In genomic region chr17:76382803-76383644, GRCh38 we compare ENCODE assay signal across 1 cellular context.
TF ChIP-seq lines count a peak whose summit lies in the region.

No MANE protein-coding gene starts in this region.

TF ChIP-seq in K562, 482 proteins besides CTCF, POLR2A, EP300 and RAD21 (continued from another document and continues in another):
- TF ChIP-seq, protein P1, sequence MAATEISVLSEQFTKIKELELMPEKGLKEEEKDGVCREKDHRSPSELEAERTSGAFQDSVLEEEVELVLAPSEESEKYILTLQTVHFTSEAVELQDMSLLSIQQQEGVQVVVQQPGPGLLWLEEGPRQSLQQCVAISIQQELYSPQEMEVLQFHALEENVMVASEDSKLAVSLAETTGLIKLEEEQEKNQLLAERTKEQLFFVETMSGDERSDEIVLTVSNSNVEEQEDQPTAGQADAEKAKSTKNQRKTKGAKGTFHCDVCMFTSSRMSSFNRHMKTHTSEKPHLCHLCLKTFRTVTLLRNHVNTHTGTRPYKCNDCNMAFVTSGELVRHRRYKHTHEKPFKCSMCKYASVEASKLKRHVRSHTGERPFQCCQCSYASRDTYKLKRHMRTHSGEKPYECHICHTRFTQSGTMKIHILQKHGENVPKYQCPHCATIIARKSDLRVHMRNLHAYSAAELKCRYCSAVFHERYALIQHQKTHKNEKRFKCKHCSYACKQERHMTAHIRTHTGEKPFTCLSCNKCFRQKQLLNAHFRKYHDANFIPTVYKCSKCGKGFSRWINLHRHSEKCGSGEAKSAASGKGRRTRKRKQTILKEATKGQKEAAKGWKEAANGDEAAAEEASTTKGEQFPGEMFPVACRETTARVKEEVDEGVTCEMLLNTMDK (IDR thresholded peaks at IDR 0.05; ENCODE audit: borderline replicate concordance, insufficient read depth, low read depth, low read length, poor library complexity, severe bottlenecking): no peak
- peak; percentile 40; the same call in 1 of the 2 replicates for TF ChIP-seq JUND (IDR thresholded peaks at IDR 0.05; ENCODE audit: borderline replicate concordance, low read depth, low read length)
- no peak; the same call in 2 of the 3 replicates for TF ChIP-seq JUND (tag; IDR thresholded peaks at IDR 0.05; ENCODE audit: borderline replicate concordance, low read depth, low read length)
- 0 out of 2 replicates have a peak, but pooled peaks have one; percentile 48 for TF ChIP-seq CBX1 (IDR thresholded peaks at IDR 0.05; ENCODE audit: low read depth)
- TF ChIP-seq STAG1 (CRISPR knock-in tag; IDR thresholded peaks at IDR 0.05; ENCODE audit: borderline replicate concordance): no peak
- peak; percentile 68 for TF ChIP-seq ZBTB7A (IDR thresholded peaks at IDR 0.05; ENCODE audit: borderline replicate concordance, control insufficient read depth, low read depth, low read length)
- TF ChIP-seq C11orf30 (IDR thresholded peaks at IDR 0.05; ENCODE audit: low read depth): no peak; the same call in 1 of the 2 replicates
- peak; percentile 26 for TF ChIP-seq TBP (optimal IDR thresholded peaks at IDR 0.05; ENCODE audit: low read depth, low read length)
- peak; percentile 82 for TF ChIP-seq CTBP1 (IDR thresholded peaks at IDR 0.05; ENCODE audit: borderline replicate concordance)
- TF ChIP-seq TSC22D4 (tag; IDR thresholded peaks at IDR 0.05): no peak
- peak; percentile 57; the same call in 1 of the 2 replicates for TF ChIP-seq RB1 (IDR thresholded peaks at IDR 0.05; ENCODE audit: low read depth)
- TF ChIP-seq NFE2 (IDR thresholded peaks at IDR 0.05; ENCODE audit: low read depth): peak; percentile 82
- TF ChIP-seq PHF8 (IDR thresholded peaks at IDR 0.05; ENCODE audit: borderline replicate concordance, low read length): peak; percentile 38; the same call in 1 of the 2 replicates
- TF ChIP-seq, protein P2, sequence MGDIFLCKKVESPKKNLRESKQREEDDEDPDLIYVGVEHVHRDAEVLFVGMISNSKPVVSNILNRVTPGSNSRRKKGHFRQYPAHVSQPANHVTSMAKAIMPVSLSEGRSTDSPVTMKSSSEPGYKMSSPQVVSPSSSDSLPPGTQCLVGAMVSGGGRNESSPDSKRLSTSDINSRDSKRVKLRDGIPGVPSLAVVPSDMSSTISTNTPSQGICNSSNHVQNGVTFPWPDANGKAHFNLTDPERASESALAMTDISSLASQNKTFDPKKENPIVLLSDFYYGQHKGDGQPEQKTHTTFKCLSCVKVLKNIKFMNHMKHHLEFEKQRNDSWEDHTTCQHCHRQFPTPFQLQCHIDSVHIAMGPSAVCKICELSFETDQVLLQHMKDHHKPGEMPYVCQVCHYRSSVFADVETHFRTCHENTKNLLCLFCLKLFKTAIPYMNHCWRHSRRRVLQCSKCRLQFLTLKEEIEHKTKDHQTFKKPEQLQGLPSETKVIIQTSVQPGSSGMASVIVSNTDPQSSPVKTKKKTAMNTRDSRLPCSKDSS (IDR thresholded peaks at IDR 0.05; ENCODE audit: low read depth, partially characterized antibody): no peak
- TF ChIP-seq E4F1 (CRISPR knock-in tag; IDR thresholded peaks at IDR 0.05; ENCODE audit: borderline replicate concordance): no peak
- no peak for TF ChIP-seq ZBTB34 (CRISPR knock-in tag; IDR thresholded peaks at IDR 0.05)
- no peak for TF ChIP-seq ZNF121 (CRISPR knock-in tag; conservative IDR thresholded peaks at IDR 0.05)
- TF ChIP-seq ELF2 (CRISPR knock-in tag; IDR thresholded peaks at IDR 0.05): no peak
- TF ChIP-seq SREBF2 (CRISPR knock-in tag; IDR thresholded peaks at IDR 0.05): no peak
- TF ChIP-seq ZNF212 (CRISPR knock-in tag; IDR thresholded peaks at IDR 0.05): no peak
- no peak for TF ChIP-seq SMAD3 (CRISPR knock-in tag; conservative IDR thresholded peaks at IDR 0.05)
- TF ChIP-seq CEBPG (CRISPR knock-in tag; IDR thresholded peaks at IDR 0.05): peak; percentile 17; the same call in 1 of the 2 replicates
- no peak for TF ChIP-seq CEBPG (tag; conservative IDR thresholded peaks at IDR 0.05 in 1 of 2, IDR thresholded peaks at IDR 0.05 in 1 of 2)
- TF ChIP-seq, protein P3, sequence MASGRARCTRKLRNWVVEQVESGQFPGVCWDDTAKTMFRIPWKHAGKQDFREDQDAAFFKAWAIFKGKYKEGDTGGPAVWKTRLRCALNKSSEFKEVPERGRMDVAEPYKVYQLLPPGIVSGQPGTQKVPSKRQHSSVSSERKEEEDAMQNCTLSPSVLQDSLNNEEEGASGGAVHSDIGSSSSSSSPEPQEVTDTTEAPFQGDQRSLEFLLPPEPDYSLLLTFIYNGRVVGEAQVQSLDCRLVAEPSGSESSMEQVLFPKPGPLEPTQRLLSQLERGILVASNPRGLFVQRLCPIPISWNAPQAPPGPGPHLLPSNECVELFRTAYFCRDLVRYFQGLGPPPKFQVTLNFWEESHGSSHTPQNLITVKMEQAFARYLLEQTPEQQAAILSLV (tag; IDR thresholded peaks at IDR 0.05): no peak
- TF ChIP-seq FOSL1 (tag; conservative IDR thresholded peaks at IDR 0.05): peak; percentile 73
- TF ChIP-seq GABPA (tag; conservative IDR thresholded peaks at IDR 0.05; ENCODE audit: low read depth): peak; percentile 6; the same call in 1 of the 2 replicates
- TF ChIP-seq GTF2F1 (IDR thresholded peaks at IDR 0.05; ENCODE audit: low read depth, low read length): no peak
- TF ChIP-seq, protein P4, sequence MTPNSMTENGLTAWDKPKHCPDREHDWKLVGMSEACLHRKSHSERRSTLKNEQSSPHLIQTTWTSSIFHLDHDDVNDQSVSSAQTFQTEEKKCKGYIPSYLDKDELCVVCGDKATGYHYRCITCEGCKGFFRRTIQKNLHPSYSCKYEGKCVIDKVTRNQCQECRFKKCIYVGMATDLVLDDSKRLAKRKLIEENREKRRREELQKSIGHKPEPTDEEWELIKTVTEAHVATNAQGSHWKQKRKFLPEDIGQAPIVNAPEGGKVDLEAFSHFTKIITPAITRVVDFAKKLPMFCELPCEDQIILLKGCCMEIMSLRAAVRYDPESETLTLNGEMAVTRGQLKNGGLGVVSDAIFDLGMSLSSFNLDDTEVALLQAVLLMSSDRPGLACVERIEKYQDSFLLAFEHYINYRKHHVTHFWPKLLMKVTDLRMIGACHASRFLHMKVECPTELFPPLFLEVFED (CRISPR knock-in tag; conservative IDR thresholded peaks at IDR 0.05): no peak
- peak; percentile 79 for TF ChIP-seq ATF3 (IDR thresholded peaks at IDR 0.05)
- TF ChIP-seq ATF3 (CRISPR knock-in tag; conservative IDR thresholded peaks at IDR 0.05): no peak
- TF ChIP-seq SIRT6 (IDR thresholded peaks at IDR 0.05; ENCODE audit: low read depth, low read length): no peak
- TF ChIP-seq ILF3 (IDR thresholded peaks at IDR 0.05; ENCODE audit: borderline replicate concordance): no peak
- no peak for TF ChIP-seq ELF4 (CRISPR knock-in tag; IDR thresholded peaks at IDR 0.05)
- no peak for TF ChIP-seq ATF1 (CRISPR knock-in tag; IDR thresholded peaks at IDR 0.05)
- no peak for TF ChIP-seq ATF1 (tag; IDR thresholded peaks at IDR 0.05)
- TF ChIP-seq PCBP2 (IDR thresholded peaks at IDR 0.05; ENCODE audit: low read depth, low read length, poor library complexity, severe bottlenecking): no peak
- no peak for TF ChIP-seq ZNF239 (CRISPR knock-in tag; IDR thresholded peaks at IDR 0.05)
- no peak for TF ChIP-seq SFPQ (IDR thresholded peaks at IDR 0.05; ENCODE audit: low read depth, low read length)
- no peak for TF ChIP-seq CBX3 (IDR thresholded peaks at IDR 0.05; ENCODE audit: borderline replicate concordance in 1 of 2, low read length in 2 of 2)
- no peak for TF ChIP-seq MCM7 (IDR thresholded peaks at IDR 0.05)
- TF ChIP-seq HDGF (IDR thresholded peaks at IDR 0.05): no peak
- TF ChIP-seq ETV1 (tag; conservative IDR thresholded peaks at IDR 0.05; ENCODE audit: low read depth): no peak
- no peak for TF ChIP-seq CCAR2 (IDR thresholded peaks at IDR 0.05; ENCODE audit: low read depth, low read length)
- TF ChIP-seq RBBP5 (IDR thresholded peaks at IDR 0.05; ENCODE audit: borderline replicate concordance, insufficient read depth, low read length, poor library complexity, severe bottlenecking): no peak
- TF ChIP-seq ZNF282 (CRISPR knock-in tag; IDR thresholded peaks at IDR 0.05): no peak
- TF ChIP-seq ZEB2 (IDR thresholded peaks at IDR 0.05): no peak
- no peak for TF ChIP-seq NCOA4 (IDR thresholded peaks at IDR 0.05; ENCODE audit: partially characterized antibody)
- TF ChIP-seq, protein P5, sequence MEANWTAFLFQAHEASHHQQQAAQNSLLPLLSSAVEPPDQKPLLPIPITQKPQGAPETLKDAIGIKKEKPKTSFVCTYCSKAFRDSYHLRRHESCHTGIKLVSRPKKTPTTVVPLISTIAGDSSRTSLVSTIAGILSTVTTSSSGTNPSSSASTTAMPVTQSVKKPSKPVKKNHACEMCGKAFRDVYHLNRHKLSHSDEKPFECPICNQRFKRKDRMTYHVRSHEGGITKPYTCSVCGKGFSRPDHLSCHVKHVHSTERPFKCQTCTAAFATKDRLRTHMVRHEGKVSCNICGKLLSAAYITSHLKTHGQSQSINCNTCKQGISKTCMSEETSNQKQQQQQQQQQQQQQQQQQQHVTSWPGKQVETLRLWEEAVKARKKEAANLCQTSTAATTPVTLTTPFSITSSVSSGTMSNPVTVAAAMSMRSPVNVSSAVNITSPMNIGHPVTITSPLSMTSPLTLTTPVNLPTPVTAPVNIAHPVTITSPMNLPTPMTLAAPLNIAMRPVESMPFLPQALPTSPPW (CRISPR knock-in tag; IDR thresholded peaks at IDR 0.05): peak; percentile 64
- TF ChIP-seq MTA2 (IDR thresholded peaks at IDR 0.05; ENCODE audit: low read depth): peak; percentile 18; the same call in 1 of the 2 replicates
- TF ChIP-seq EGR1 (conservative IDR thresholded peaks at IDR 0.05): peak; percentile 88
- TF ChIP-seq KHSRP (IDR thresholded peaks at IDR 0.05): no peak
- TF ChIP-seq RBFOX2 (IDR thresholded peaks at IDR 0.05; ENCODE audit: low read depth, low read length): peak; percentile 69
- TF ChIP-seq, protein P6, sequence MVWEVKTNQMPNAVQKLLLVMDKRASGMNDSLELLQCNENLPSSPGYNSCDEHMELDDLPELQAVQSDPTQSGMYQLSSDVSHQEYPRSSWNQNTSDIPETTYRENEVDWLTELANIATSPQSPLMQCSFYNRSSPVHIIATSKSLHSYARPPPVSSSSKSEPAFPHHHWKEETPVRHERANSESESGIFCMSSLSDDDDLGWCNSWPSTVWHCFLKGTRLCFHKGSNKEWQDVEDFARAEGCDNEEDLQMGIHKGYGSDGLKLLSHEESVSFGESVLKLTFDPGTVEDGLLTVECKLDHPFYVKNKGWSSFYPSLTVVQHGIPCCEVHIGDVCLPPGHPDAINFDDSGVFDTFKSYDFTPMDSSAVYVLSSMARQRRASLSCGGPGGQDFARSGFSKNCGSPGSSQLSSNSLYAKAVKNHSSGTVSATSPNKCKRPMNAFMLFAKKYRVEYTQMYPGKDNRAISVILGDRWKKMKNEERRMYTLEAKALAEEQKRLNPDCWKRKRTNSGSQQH (CRISPR knock-in tag; IDR thresholded peaks at IDR 0.05): no peak
- TF ChIP-seq, protein P7, sequence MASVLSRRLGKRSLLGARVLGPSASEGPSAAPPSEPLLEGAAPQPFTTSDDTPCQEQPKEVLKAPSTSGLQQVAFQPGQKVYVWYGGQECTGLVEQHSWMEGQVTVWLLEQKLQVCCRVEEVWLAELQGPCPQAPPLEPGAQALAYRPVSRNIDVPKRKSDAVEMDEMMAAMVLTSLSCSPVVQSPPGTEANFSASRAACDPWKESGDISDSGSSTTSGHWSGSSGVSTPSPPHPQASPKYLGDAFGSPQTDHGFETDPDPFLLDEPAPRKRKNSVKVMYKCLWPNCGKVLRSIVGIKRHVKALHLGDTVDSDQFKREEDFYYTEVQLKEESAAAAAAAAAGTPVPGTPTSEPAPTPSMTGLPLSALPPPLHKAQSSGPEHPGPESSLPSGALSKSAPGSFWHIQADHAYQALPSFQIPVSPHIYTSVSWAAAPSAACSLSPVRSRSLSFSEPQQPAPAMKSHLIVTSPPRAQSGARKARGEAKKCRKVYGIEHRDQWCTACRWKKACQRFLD (CRISPR knock-in tag; IDR thresholded peaks at IDR 0.05): no peak
